ENCODE assay signal across 21 cellular contexts in genomic region chr14:49057838-49058510, GRCh38.
"Had no signal": no experiment of that assay in that cellular context is flagged by ENCODE, and none has a peak within 500 bp of the region (broad histone marks: within the 10 kb centered on the region; RNA-seq: fewer than 3 reads in every experiment).

No MANE protein-coding gene starts in this region.

- H3K9ac ChIP-seq: KMS-11 had no signal

- ATAC-seq: K562 had no signal

- H3K4me1 Mint-ChIP-seq: IgD-negative memory B cell had no signal

- H3K4me1 ChIP-seq: SJSA1 had no signal

- H3K4me3 ChIP-seq: K562, SJSA1, SK-N-MC had no signal

- H3K27ac Mint-ChIP-seq: IgD-negative memory B cell had no signal

- H3K36me3 ChIP-seq: SJSA1 had no signal

- H3K27ac ChIP-seq: KMS-11, SJSA1, SK-N-MC had no signal

- H3K4me3 Mint-ChIP-seq: IgD-negative memory B cell had no signal

- H3K27me3 ChIP-seq: SJSA1 had no signal

- H3K9me3 ChIP-seq: SJSA1 had no signal

- DNase-seq: Kasumi-1, MM.1S, NCI-H1092 treated with DMSO at 0.1 percent for 48 hours, NCI-H1436, NCI-H187, NCI-H2029, NCI-H2081 treated with DMSO at 0.1 percent for 48 hours, NCI-H2171, NCI-H226, NCI-H446, NCI-H510A, NCI-H524 treated with DMSO at 0.1 percent for 48 hours, NCI-H774, Right ventricle myocardium superior, RPMI8226, SIG-M5 had no signal
